Comparison of ENCODE assay signal across 19 cellular contexts in the genomic region with DNA sequence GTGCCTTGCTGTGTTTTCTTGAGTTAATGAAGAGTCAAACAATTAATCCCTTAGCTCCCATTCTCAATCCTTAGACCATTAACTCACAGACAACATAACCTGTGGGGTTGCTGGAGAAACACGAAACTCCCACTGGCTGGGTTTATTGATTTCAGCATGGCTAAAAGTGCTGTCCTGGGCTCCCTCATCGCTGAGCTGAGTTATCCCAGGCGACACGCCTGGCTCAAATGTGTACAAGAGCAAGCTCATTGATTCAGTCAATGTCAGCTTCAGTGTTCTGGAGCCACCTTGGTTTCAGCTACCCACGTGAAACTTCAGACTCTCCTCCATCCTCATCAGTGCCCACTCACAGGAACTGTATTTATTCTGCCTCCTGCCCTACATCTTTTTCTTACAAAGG.
"Had no signal": no experiment of that assay in that cellular context is flagged by ENCODE, and none has a peak within 500 bp of the region (broad histone marks: within the 10 kb centered on the region; RNA-seq: fewer than 3 reads in every experiment).

No MANE protein-coding gene starts in this region.

- H3K27ac ChIP-seq: RWPE1 had no signal

- H3K4me1 Mint-ChIP-seq: T-helper 17 cell had no signal

- H3K27ac Mint-ChIP-seq: T-helper 17 cell had no signal

- H3K4me3 Mint-ChIP-seq: T-helper 17 cell had no signal

- ATAC-seq: Panc1, SK-N-SH treated with all-trans-retinoic acid at 6 μM for 48 hours, T-helper 17 cell had no signal

- DNase-seq: KBM-7, NCI-H1092, NCI-H1105 treated with DMSO at 0.1 percent for 48 hours, NCI-H1417 treated with DMSO at 0.1 percent for 48 hours, NCI-H1694, NCI-H187 treated with DMSO at 0.1 percent for 48 hours, NCI-H2029 treated with DMSO at 0.1 percent for 48 hours, NCI-H2171, NCI-H226, NCI-H446, NCI-H510A, NCI-H524 treated with DMSO at 0.1 percent for 48 hours, NCI-H69, SHP77, T-helper 1 cell, T-helper 17 cell had no signal

- H3K27me3 Mint-ChIP-seq: T-helper 17 cell had no signal
